Comparison of ENCODE assay signal across 9 cellular contexts in genomic region chr2:45860136-45861106, GRCh38.
DNase-seq lines count a peak whose midpoint lies in the region; ATAC-seq and TF ChIP-seq lines count a peak whose summit lies in the region.
"Had no signal": no experiment of that assay in that cellular context is flagged by ENCODE, and none has a peak within 500 bp of the region (broad histone marks: within the 10 kb centered on the region; RNA-seq: fewer than 3 reads in every experiment).

No MANE protein-coding gene starts in this region.

- TF ChIP-seq CTCF in brain (conservative IDR thresholded peaks at IDR 0.05) = no peak
- no peak for TF ChIP-seq CTCF in OCI-LY7 (conservative IDR thresholded peaks at IDR 0.05; ENCODE audit: low read length)

- ATAC-seq in stimulated activated naive CD8-positive, alpha-beta T cell treated with anti-CD3 and anti-CD28 coated beads, Interleukin-15, Interleukin-2, amounts not matched to agents 100 U/mL and 50 U/mL, for 24 hours = peak; percentile 53
- ATAC-seq: Panc1 had no signal

- H4K20me1 ChIP-seq in OCI-LY7 (ENCODE audit: insufficient read depth, low read length) = no peaks in the 10 kb centered on the region

- H3K36me3 ChIP-seq in OCI-LY7 (ENCODE audit: insufficient read depth, low read length) = no peaks in the 10 kb centered on the region

- peaks cover 0 to 4% (median 0%) of the 10 kb centered on the region in 5 experiments for H3K9me3 Mint-ChIP-seq in brain

- H3K4me2 ChIP-seq in OCI-LY7 (ENCODE audit: low read length) = no peak overlapping the region

- peak overlapping the region; percentile 33 to 95 (median 83) for H3K27ac Mint-ChIP-seq in brain

- H3K9me3 ChIP-seq in OCI-LY7 (ENCODE audit: low read length) = no peaks in the 10 kb centered on the region

- no TSS peak for BruUV-seq in OCI-LY7 (replicated peaks; lab: Mats Ljungman, UMichigan)

- H2AFZ ChIP-seq in OCI-LY7 (ENCODE audit: low read length) = no peak overlapping the region

- H3K4me1 Mint-ChIP-seq in brain = peaks cover 47% of the 10 kb centered on the region

- CTCF ChIA-PET in OCI-LY7 (lab: Charles Lee; ENCODE audit: unreplicated experiment) = no interaction called here

- no peaks in the 10 kb centered on the region for H3K27me3 Mint-ChIP-seq in brain

- H3K4me3 Mint-ChIP-seq in brain = peak overlapping the region; percentile 48 to 81 (median 62)

- H3K36me3 Mint-ChIP-seq in brain = no peaks in the 10 kb centered on the region

- peak overlapping the region; percentile 29; the same call in 1 of the 2 replicates for H3K4me3 ChIP-seq in GM08714 (ENCODE audit: low read length)
- H3K4me3 ChIP-seq in OCI-LY7 (ENCODE audit: low read depth, low read length, poor library complexity, severe bottlenecking) = no peak overlapping the region

- H3K79me2 ChIP-seq in OCI-LY7 (ENCODE audit: insufficient read depth, low read depth, low read length) = no peaks in the 10 kb centered on the region

- H3K27ac ChIP-seq in OCI-LY7 (ENCODE audit: low read depth, low read length, poor library complexity, severe bottlenecking) = no peak overlapping the region

- POLR2A ChIA-PET in OCI-LY7 (lab: Charles Lee) = interaction anchor here (1.9 kb wide), 1 partner anchor 9 kb away, joined by 8 read pairs; no protein-coding TSS in a partner anchor

- DNase-seq in NCI-H2227 treated with DMSO at 0.1 percent for 48 hours (lab: John Stamatoyannopoulos, UW) (peak; percentile 42), left kidney (ENCODE audit: low read depth, low spot score) (peak; percentile 80), OCI-LY7 (ENCODE audit: low spot score) (no peak), NCI-H526 (lab: John Stamatoyannopoulos, UW) (no peak), DMS114 treated with DMSO at 0.1 percent for 48 hours (lab: John Stamatoyannopoulos, UW; ENCODE audit: unreplicated experiment) (no peak)
- DNase-seq in stimulated activated naive CD8-positive, alpha-beta T cell treated with anti-CD3 and anti-CD28 coated beads, Interleukin-15, Interleukin-2, amounts not matched to agents 100 U/mL and 50 U/mL, for 24 hours = no peak

- intact Hi-C loops in OCI-LY7 (cut with micrococcal nuclease; ENCODE audit: unreplicated experiment) = no loop called here

- H3K4me1 ChIP-seq in OCI-LY7 (ENCODE audit: insufficient read depth, low read length, poor library complexity, severe bottlenecking) = no peaks in the 10 kb centered on the region

- H3K9me2 ChIP-seq in OCI-LY7 (ENCODE audit: insufficient read depth, low read length) = no peaks in the 10 kb centered on the region

Comparison
In these comparisons a context has a peak if more than half of its experiments do, and no peak if none do; other contexts are left out.
1. DNase-seq: peak in NCI-H2227 treated with DMSO at 0.1 percent for 48 hours (single experiment) and left kidney (single experiment); none in stimulated activated naive CD8-positive, alpha-beta T cell treated with anti-CD3 and anti-CD28 coated beads, Interleukin-15, Interleukin-2, amounts not matched to agents 100 U/mL and 50 U/mL, for 24 hours (single experiment), OCI-LY7 (single experiment), NCI-H526 (0 of 2) and DMS114 treated with DMSO at 0.1 percent for 48 hours (single experiment).